12 cellular contexts compared by ENCODE assay signal in the genomic region with DNA sequence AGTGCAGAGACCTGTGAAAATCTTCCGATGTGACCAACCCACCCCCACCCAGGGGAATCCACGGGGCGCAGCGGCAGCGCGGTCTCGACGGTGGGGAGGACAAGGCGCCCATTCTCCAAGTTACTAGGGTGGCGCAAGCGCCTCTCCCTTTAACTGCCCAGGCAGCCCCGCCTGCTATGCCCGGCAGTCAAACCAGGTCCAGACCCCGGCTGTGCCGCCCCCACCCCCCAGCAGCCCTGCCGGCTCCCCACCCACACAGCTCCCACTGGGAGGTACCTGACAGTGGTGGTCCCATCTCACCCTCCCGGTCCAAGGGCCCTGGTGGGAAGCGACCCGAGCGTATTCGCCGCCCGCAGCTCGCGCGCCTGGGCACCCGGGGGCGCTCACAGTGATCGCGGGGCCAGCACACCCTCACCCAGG. TPM values are rescaled to one million over a fixed set of nuclear protein-coding genes. Genes with fewer than 3 reads are reported as not detected.
DNase-seq lines count a peak whose midpoint lies in the region; ATAC-seq and TF ChIP-seq lines count a peak whose summit lies in the region.
"Had no signal": no experiment of that assay in that cellular context is flagged by ENCODE, and none has a peak within 500 bp of the region (broad histone marks: within the 10 kb centered on the region; RNA-seq: fewer than 3 reads in every experiment).

No MANE protein-coding gene starts in this region.

- H3K4me1 ChIP-seq in iPS-18a (ENCODE audit: control insufficient read depth, low read depth, low read length) (no peaks in the 10 kb centered on the region), thyroid gland (peaks cover 24 to 33% of the 10 kb centered on the region in 2 donors)

- no peaks in the 10 kb centered on the region for H3K27me3 Mint-ChIP-seq in activated naive CD4-positive, alpha-beta T cell treated with anti-CD3 and anti-CD28 coated beads, Interleukin-2, amount 50 U/mL, for 24 hours
- peaks cover 86% of the 10 kb centered on the region for H3K27me3 Mint-ChIP-seq in WTC11 (ENCODE audit: low read depth)

- no peaks in the 10 kb centered on the region for H3K9me3 ChIP-seq in iPS-18a (ENCODE audit: control insufficient read depth, low read depth, low read length)
- no peaks in the 10 kb centered on the region for H3K9me3 ChIP-seq in thyroid gland
- H3K9me3 ChIP-seq: SK-N-SH had no signal

- peak overlapping the region; percentile 17 for H3K4me3 Mint-ChIP-seq in activated naive CD4-positive, alpha-beta T cell treated with anti-CD3 and anti-CD28 coated beads, Interleukin-2, amount 50 U/mL, for 24 hours
- H3K4me3 Mint-ChIP-seq in WTC11: no peak overlapping the region
- H3K4me3 Mint-ChIP-seq: HFFc6 had no signal

- no peaks in the 10 kb centered on the region for H3K36me3 ChIP-seq in iPS-18a (ENCODE audit: control insufficient read depth, low read depth, low read length)
- no peaks in the 10 kb centered on the region for H3K36me3 ChIP-seq in thyroid gland

- CTCF ChIA-PET in WTC11 (lab: Charles Lee): interaction anchor here (0.8 to 1.4 kb wide), 3 partner anchors 23 to 448 kb away, joined by 3 to 4 read pairs (median 3); no protein-coding TSS in a partner anchor

- DNase-seq in activated naive CD4-positive, alpha-beta T cell treated with Interleukin-2 at 50 U/mL for 16 hours: no peak
- DNase-seq in WTC11 (ENCODE audit: low spot score) (no peak), thyroid gland (peak; percentile 59 to 68), DMS53 (lab: John Stamatoyannopoulos, UW) (no peak)
- DNase-seq in activated CD8-positive, alpha-beta memory T cell treated with anti-CD3 and anti-CD28 coated beads, Interleukin-2, amount 50 U/mL, for 48 hours: no peak
- DNase-seq: HFFc6, hippocampal formation had no signal

- no peak for TF ChIP-seq POLR2A in thyroid gland (IDR thresholded peaks at IDR 0.05)

- H3K4me3 ChIP-seq in iPS-18a (ENCODE audit: low read length) (peak overlapping the region; percentile 41), thyroid gland (replicated peaks in 1 of 3) (peak overlapping the region in 2 of 3 donors; percentile 33 to 35)

- no peak overlapping the region for H3K27ac Mint-ChIP-seq in activated naive CD4-positive, alpha-beta T cell treated with anti-CD3 and anti-CD28 coated beads, Interleukin-2, amount 50 U/mL, for 24 hours
- H3K27ac Mint-ChIP-seq in WTC11: no peak overlapping the region
- H3K27ac Mint-ChIP-seq: HFFc6, nephron had no signal

- TF ChIP-seq CTCF in WTC11 (IDR thresholded peaks at IDR 0.05): no peak
- TF ChIP-seq CTCF in thyroid gland (IDR thresholded peaks at IDR 0.05): no peak

- POLR2A ChIA-PET in WTC11 (lab: Charles Lee): no interaction called here

- 9% methylated on average over 15 of the region's 30 CpGs; no CpG with 5 or more reads in 1 of the 2 donors for WGBS in thyroid gland, 2 donors

- H3K36me3 Mint-ChIP-seq in activated naive CD4-positive, alpha-beta T cell treated with anti-CD3 and anti-CD28 coated beads, Interleukin-2, amount 50 U/mL, for 24 hours: no peaks in the 10 kb centered on the region
- no peaks in the 10 kb centered on the region for H3K36me3 Mint-ChIP-seq in WTC11

- H3K27me3 ChIP-seq in iPS-18a (ENCODE audit: control insufficient read depth, insufficient read depth, low read length) (peaks cover 66% of the 10 kb centered on the region), thyroid gland (no peaks in the 10 kb centered on the region)

- no peak for ATAC-seq in WTC11
- ATAC-seq in GM19395 (IDR thresholded peaks at IDR 0.05; ENCODE audit: unreplicated experiment): no peak

- intact Hi-C loops in thyroid gland (cut with DNase I): no loop called here

- H3K4me1 Mint-ChIP-seq in activated naive CD4-positive, alpha-beta T cell treated with anti-CD3 and anti-CD28 coated beads, Interleukin-2, amount 50 U/mL, for 24 hours: peaks cover 47% of the 10 kb centered on the region
- peaks cover 3% of the 10 kb centered on the region for H3K4me1 Mint-ChIP-seq in WTC11
- H3K4me1 Mint-ChIP-seq: nephron had no signal

- no peak overlapping the region for H3K9ac ChIP-seq in iPS-18a (ENCODE audit: low read length)
- H3K9ac ChIP-seq: SK-N-SH had no signal

- H3K9me3 Mint-ChIP-seq in activated naive CD4-positive, alpha-beta T cell treated with anti-CD3 and anti-CD28 coated beads, Interleukin-2, amount 50 U/mL, for 24 hours: no peaks in the 10 kb centered on the region
- H3K9me3 Mint-ChIP-seq in WTC11: peaks cover 5% of the 10 kb centered on the region

- H3K27ac ChIP-seq in iPS-18a (ENCODE audit: low read length) (no peak overlapping the region), thyroid gland (peak overlapping the region in 2 of 3 donors; percentile 32 to 40)

TF ChIP-seq in WTC11, 78 proteins besides CTCF, POLR2A, EP300 and RAD21:
- TF ChIP-seq, protein P1, sequence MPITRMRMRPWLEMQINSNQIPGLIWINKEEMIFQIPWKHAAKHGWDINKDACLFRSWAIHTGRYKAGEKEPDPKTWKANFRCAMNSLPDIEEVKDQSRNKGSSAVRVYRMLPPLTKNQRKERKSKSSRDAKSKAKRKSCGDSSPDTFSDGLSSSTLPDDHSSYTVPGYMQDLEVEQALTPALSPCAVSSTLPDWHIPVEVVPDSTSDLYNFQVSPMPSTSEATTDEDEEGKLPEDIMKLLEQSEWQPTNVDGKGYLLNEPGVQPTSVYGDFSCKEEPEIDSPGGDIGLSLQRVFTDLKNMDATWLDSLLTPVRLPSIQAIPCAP (CRISPR knock-in tag; IDR thresholded peaks at IDR 0.05): no peak
- 0 out of 2 replicates have a peak, but pooled peaks have one; percentile 20 for TF ChIP-seq ZNF423 (CRISPR knock-in tag; IDR thresholded peaks at IDR 0.05)
TF ChIP-seq in WTC11: peak in this region for 1.

RNA-seq across cellular contexts. Expression of a gene that starts 0.4 kb away (rescaled TPM):
- total RNA-seq in WTC11 (2021): 0.07 to 0.09 TPM in 2 of 3 replicates, not detected in the other
- 1 to 10 TPM in 1 of 4 donors, under 1 TPM in 3; 0.54 to 2.4 (median 0.73) TPM for total RNA-seq in thyroid gland
- total RNA-seq: HFFc6 had no signal

RNA-seq across cellular contexts. Expression of a gene that starts 0.9 kb away (rescaled TPM):
- total RNA-seq in WTC11 (2021): 2.5 to 4.3 TPM (median 4.0 TPM) in 3 replicates
- 100 to 1,000 TPM in 2 of 4 donors, 10 to 100 TPM in 2; 51.3 to 103 (median 97.8) TPM for total RNA-seq in thyroid gland
- total RNA-seq: HFFc6 had no signal

RNA-seq across cellular contexts. Expression of a gene that starts 43.3 kb away (rescaled TPM):
- total RNA-seq in WTC11 (2021) (41.2 to 45.8 TPM (median 41.4 TPM) in 3 replicates), thyroid gland (10 to 100 TPM; 37.5 to 62.3 (median 45.1) TPM)

Comparison
In these comparisons a context has a peak if more than half of its experiments do, and no peak if none do; other contexts are left out.
1. DNase-seq: peak in thyroid gland (2 of 2); none in activated naive CD4-positive, alpha-beta T cell treated with Interleukin-2 at 50 U/mL for 16 hours (single experiment), WTC11 (single experiment), activated CD8-positive, alpha-beta memory T cell treated with anti-CD3 and anti-CD28 coated beads, Interleukin-2, amount 50 U/mL, for 48 hours (single experiment) and DMS53 (single experiment).